Comparison of ENCODE assay signal across 8 cellular contexts in genomic region chr1:159916240-159917051, GRCh38. TPM values are rescaled to one million over a fixed set of nuclear protein-coding genes. Genes with fewer than 3 reads are reported as not detected.
DNase-seq lines count a peak whose midpoint lies in the region; ATAC-seq and TF ChIP-seq lines count a peak whose summit lies in the region.

No MANE protein-coding gene starts in this region.

- 36% methylated on average over 9 of the region's 9 CpGs for WGBS in hepatocyte (ENCODE audit: low lambda C conversion rate, missing lambda C conversion rate)

- no peaks in the 10 kb centered on the region for H3K9me2 ChIP-seq in hepatocyte (replicated peaks; ENCODE audit: insufficient read depth)

- peaks cover under 1% of the 10 kb centered on the region for H3K79me2 ChIP-seq in hepatocyte

- no peaks in the 10 kb centered on the region for H4K20me1 ChIP-seq in hepatocyte (ENCODE audit: insufficient read depth, poor library complexity, severe bottlenecking)

- H3K4me3 ChIP-seq in H7 (ENCODE audit: insufficient read depth, low read depth, low read length): no peak overlapping the region
- H3K4me3 ChIP-seq in hepatocyte: no peak overlapping the region
- H3K4me3 ChIP-seq in stomach smooth muscle (ENCODE audit: low read length in 2 of 2): peak overlapping the region in 1 of 2 donors; percentile 29

- peaks cover 32% of the 10 kb centered on the region for H3K4me1 ChIP-seq in hepatocyte (ENCODE audit: insufficient read depth)
- peaks cover 20% of the 10 kb centered on the region for H3K4me1 ChIP-seq in stomach smooth muscle (ENCODE audit: control insufficient read depth, insufficient read depth, low read length)

- no peak overlapping the region for H2AFZ ChIP-seq in hepatocyte

- DNase-seq in ACHN: peak; percentile 79
- DNase-seq in H7: peak; percentile 67
- peak; percentile 80 for DNase-seq in hepatocyte (ENCODE audit: low spot score)
- DNase-seq in AML-193 (lab: John Stamatoyannopoulos, UW): no peak
- DNase-seq in NCI-H1436 (lab: John Stamatoyannopoulos, UW): no peak

- H3K27me3 ChIP-seq in H7 (ENCODE audit: control insufficient read depth, insufficient read depth, low read length) (no peaks in the 10 kb centered on the region), hepatocyte (no peaks in the 10 kb centered on the region), stomach smooth muscle (ENCODE audit: control insufficient read depth in 1 of 2, insufficient read depth in 2 of 2, low read length in 2 of 2) (no peaks in the 10 kb centered on the region)

- H3K4me2 ChIP-seq in hepatocyte: peak overlapping the region; percentile 32

- peak overlapping the region; percentile 33; the same call in 1 of the 2 replicates for H3K27ac ChIP-seq in VCaP
- H3K27ac ChIP-seq in hepatocyte: peak overlapping the region; percentile 79
- peak overlapping the region; percentile 31 for H3K27ac ChIP-seq in stomach smooth muscle (ENCODE audit: low read length)

- H3K9me3 ChIP-seq in hepatocyte (ENCODE audit: low read depth) (no peaks in the 10 kb centered on the region), stomach smooth muscle (ENCODE audit: control insufficient read depth in 2 of 2, low read length in 2 of 2) (no peaks in the 10 kb centered on the region)

- ATAC-seq in GM21576 (IDR thresholded peaks at IDR 0.05; ENCODE audit: unreplicated experiment): no peak

- no peak overlapping the region for H3K9ac ChIP-seq in stomach smooth muscle (ENCODE audit: low read length in 2 of 2)

- in situ Hi-C loops in ACHN (cut with HindIII; ENCODE audit: low pct_ligation_motif_present, low pct_unique_long_range_greater_than_20kb, low sequenced_read_pairs): no loop called here

- H3K36me3 ChIP-seq in H7 (replicated peaks; ENCODE audit: control insufficient read depth, insufficient read depth, low read length): peaks cover 12% of the 10 kb centered on the region
- H3K36me3 ChIP-seq in hepatocyte (replicated peaks; ENCODE audit: insufficient read depth, low read depth): no peaks in the 10 kb centered on the region
- peaks cover 18 to 28% of the 10 kb centered on the region in 2 donors for H3K36me3 ChIP-seq in stomach smooth muscle (ENCODE audit: control insufficient read depth in 2 of 2, insufficient read depth in 2 of 2, low read length in 2 of 2)

- TF ChIP-seq CTCF in VCaP (conservative IDR thresholded peaks at IDR 0.05) (no peak), hepatocyte (IDR thresholded peaks at IDR 0.05; ENCODE audit: poor library complexity) (no peak)

RNA-seq across cellular contexts. Expression of gene TAGLN2, which starts 8.9 kb away (rescaled TPM):
- total RNA-seq in H7 (2014; rRNA removed; shearing (Covaris generic)): 242 and 387 TPM in 2 replicates
- total RNA-seq in hepatocyte: 122 and 124 TPM in 2 replicates
- 284 and 292 TPM in 2 replicates for polyA plus RNA-seq in hepatocyte

RNA-seq across cellular contexts. Expression of gene CFAP45, which starts 16.5 kb away (rescaled TPM):
- total RNA-seq in H7 (2014; rRNA removed; shearing (Covaris generic)): 0.17 and 1.6 TPM in 2 replicates
- 0.43 TPM in 1 of 2 replicates, not detected in the other for total RNA-seq in hepatocyte
- polyA plus RNA-seq in hepatocyte: not detected in 2 replicates

RNA-seq across cellular contexts. Expression of gene IGSF9, which starts 29.0 kb away (rescaled TPM):
- total RNA-seq in H7 (2014; rRNA removed; shearing (Covaris generic)): 4.4 and 6.1 TPM in 2 replicates
- total RNA-seq in hepatocyte: 5.3 and 8.2 TPM in 2 replicates
- 22.5 and 25.4 TPM in 2 replicates for polyA plus RNA-seq in hepatocyte

RNA-seq across cellular contexts. Expression of gene SLAMF9, which starts 37.6 kb away (rescaled TPM):
- not detected in 2 replicates for total RNA-seq in H7 (2014; rRNA removed; shearing (Covaris generic))
- total RNA-seq in hepatocyte: not detected in 2 replicates
- polyA plus RNA-seq in hepatocyte: not detected in 2 replicates

RNA-seq across cellular contexts. Expression of gene VSIG8, which starts 54.0 kb away (rescaled TPM):
- not detected in 2 replicates for total RNA-seq in H7 (2014; rRNA removed; shearing (Covaris generic))
- 0.33 TPM in 1 of 2 replicates, not detected in the other for total RNA-seq in hepatocyte
- 0.13 and 0.38 TPM in 2 replicates for polyA plus RNA-seq in hepatocyte

Comparison
In these comparisons a context has a peak if more than half of its experiments do, and no peak if none do; other contexts are left out.
1. DNase-seq: peak in ACHN (single experiment), H7 (single experiment) and hepatocyte (single experiment); none in AML-193 (0 of 2) and NCI-H1436 (single experiment).
2. Peak in every context shown above with its lines, with median percentiles within 50 percentile points of each other: H3K27ac ChIP-seq.